12 cellular contexts compared by ENCODE assay signal in the genomic region with DNA sequence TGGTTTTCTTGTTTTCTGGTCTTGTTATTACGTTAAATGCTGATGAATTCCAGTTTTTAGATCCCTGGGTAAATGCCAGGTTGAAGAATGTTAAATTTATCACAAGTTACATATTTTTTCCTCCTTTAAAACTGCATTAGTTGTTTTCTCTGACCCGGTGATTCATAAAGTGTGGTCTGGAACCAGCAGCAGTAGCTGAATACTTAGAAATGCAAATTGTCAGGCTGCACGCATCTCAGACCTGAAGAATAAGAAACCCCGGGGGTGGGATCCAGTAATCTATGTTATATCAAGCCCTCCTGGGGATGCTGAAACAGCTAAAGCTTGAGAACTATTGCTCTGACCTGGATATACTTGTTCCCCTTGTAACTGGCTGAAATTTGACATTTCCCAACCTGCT.
DNase-seq lines count a peak whose midpoint lies in the region; ATAC-seq and TF ChIP-seq lines count a peak whose summit lies in the region.
"Had no signal": no experiment of that assay in that cellular context is flagged by ENCODE, and none has a peak within 500 bp of the region (broad histone marks: within the 10 kb centered on the region; RNA-seq: fewer than 3 reads in every experiment).

No MANE protein-coding gene starts in this region.

- H3K9me3 ChIP-seq in DND-41 (ENCODE audit: insufficient read depth, low read length, severe bottlenecking) = no peaks in the 10 kb centered on the region

- peaks cover 51% of the 10 kb centered on the region for H3K36me3 ChIP-seq in DND-41 (ENCODE audit: insufficient read depth, low read length)

- POLR2A ChIA-PET in HEK293T (lab: Yijun Ruan, JAX) = no interaction called here

- no peak overlapping the region for H2AFZ ChIP-seq in DND-41 (ENCODE audit: low read depth, low read length)

- no peak overlapping the region for H3K4me3 ChIP-seq in DND-41 (ENCODE audit: low read depth in 1 of 2, low read length in 2 of 2)

- peaks cover 99% of the 10 kb centered on the region for H3K4me1 ChIP-seq in DND-41 (ENCODE audit: insufficient read depth, low read length)

- CTCF ChIA-PET in HEK293T (lab: Yijun Ruan, JAX) = no interaction called here

- H3K27me3 ChIP-seq in DND-41 (ENCODE audit: insufficient read depth, low read length, poor library complexity) = no peaks in the 10 kb centered on the region

- peaks cover 100% of the 10 kb centered on the region for H3K79me2 ChIP-seq in DND-41 (ENCODE audit: insufficient read depth, low read length)

- H3K27ac ChIP-seq in DND-41 (ENCODE audit: low read length) = peak overlapping the region; percentile 65
- H3K27ac ChIP-seq: VCaP had no signal

- ATAC-seq in DND-41 (ENCODE audit: insufficient read depth, low read depth) = peak; percentile 30; the same call in 1 of the 3 replicates
- ATAC-seq in GM19351 (IDR thresholded peaks at IDR 0.05; ENCODE audit: unreplicated experiment) = peak; percentile 91
- ATAC-seq in HG02938 (IDR thresholded peaks at IDR 0.05; ENCODE audit: unreplicated experiment) = peak; percentile 93

- TF ChIP-seq CTCF in DND-41 (IDR thresholded peaks at IDR 0.05; ENCODE audit: borderline replicate concordance, extremely low read depth, low read length, poor library complexity, severe bottlenecking) = no peak

- no peak overlapping the region; the same call in 1 of the 2 replicates for H3K9ac ChIP-seq in DND-41 (ENCODE audit: low read depth, low read length)

- H3K4me2 ChIP-seq in DND-41 (ENCODE audit: insufficient read depth, low read length) = peak overlapping the region; percentile 43; the same call in 1 of the 2 replicates

- H4K20me1 ChIP-seq in DND-41 (ENCODE audit: insufficient read depth, low read length) = no peaks in the 10 kb centered on the region

- no peak for DNase-seq in DND-41
- peak; percentile 71 for DNase-seq in NCI-H146 treated with DMSO at 0.1 percent for 48 hours (lab: John Stamatoyannopoulos, UW; ENCODE audit: unreplicated experiment)
- DNase-seq in HEK293T (ENCODE audit: extremely low spot score) = no peak
- DNase-seq in SKM-1 treated with dmso at 0.1 percent for 144 hours (lab: John Stamatoyannopoulos, UW; ENCODE audit: unreplicated experiment) = no peak
- DNase-seq in cortex of kidney (lab: John Stamatoyannopoulos, UW) = no peak
- no peak for DNase-seq in NCI-H2196 (lab: John Stamatoyannopoulos, UW; ENCODE audit: unreplicated experiment)
- DNase-seq: CD8-positive, alpha-beta memory T cell; NCI-H82; retina had no signal

TF ChIP-seq in HEK293T, 16 proteins besides CTCF, POLR2A, EP300 and RAD21:
- TF ChIP-seq FOXK2 (IDR thresholded peaks at IDR 0.05) (no peak), ELF4 (IDR thresholded peaks at IDR 0.05) (no peak), ARNT (IDR thresholded peaks at IDR 0.05) (no peak), TARDBP (IDR thresholded peaks at IDR 0.05) (no peak), SUZ12 (IDR thresholded peaks at IDR 0.05) (no peak), L3MBTL2 (conservative IDR thresholded peaks at IDR 0.05) (no peak), NFRKB (IDR thresholded peaks at IDR 0.05) (no peak), HDGF (IDR thresholded peaks at IDR 0.05; ENCODE audit: borderline replicate concordance) (no peak), CTBP1 (IDR thresholded peaks at IDR 0.05; ENCODE audit: borderline replicate concordance) (no peak), BHLHE40 (IDR thresholded peaks at IDR 0.05; ENCODE audit: borderline replicate concordance) (no peak), FOXM1 (IDR thresholded peaks at IDR 0.05; ENCODE audit: borderline replicate concordance) (no peak), ZNF384 (IDR thresholded peaks at IDR 0.05) (no peak)

Comparison
In these comparisons a context has a peak if more than half of its experiments do, and no peak if none do; other contexts are left out.
1. ATAC-seq: peak in every context shown above with its lines; median percentile 93 in HG02938; 91 in GM19351; 30 in DND-41.